ENCODE assay signal across 1 cellular context in the genomic region with DNA sequence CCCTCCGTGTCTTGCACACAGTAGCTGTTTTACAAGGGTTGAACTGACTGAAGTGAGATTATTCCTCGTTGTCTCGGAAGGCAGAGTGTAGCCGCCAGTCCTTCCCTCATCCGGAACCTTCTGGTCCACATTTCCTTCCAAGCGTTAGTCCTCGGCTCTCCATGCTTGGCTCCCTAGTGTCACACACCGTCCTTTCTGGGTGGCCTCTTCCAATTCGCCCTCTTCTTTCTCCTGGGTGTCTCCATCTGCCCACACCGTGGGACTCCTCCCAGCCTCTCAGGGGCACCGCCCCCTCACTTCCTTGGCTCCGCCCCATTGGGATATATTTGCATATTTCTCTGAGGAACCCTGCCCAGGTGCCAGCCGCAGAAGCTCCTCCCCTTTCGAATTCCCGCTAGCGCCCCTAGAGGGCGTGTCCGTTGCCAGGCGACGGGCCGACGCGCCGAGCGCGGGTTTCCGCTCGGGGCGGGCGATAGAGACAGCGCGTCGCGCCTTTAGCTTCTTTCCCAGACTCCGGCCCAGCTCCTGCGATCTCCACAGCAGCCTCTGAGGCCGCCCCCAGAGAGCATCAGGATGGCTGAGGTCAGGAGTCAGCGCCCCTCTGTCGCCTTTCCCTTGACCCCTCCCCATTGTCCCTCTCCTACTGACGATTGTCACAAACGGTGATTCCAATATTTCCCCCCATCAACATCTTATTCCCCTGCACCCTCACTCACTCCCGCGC.
A peak's percentile ranks its signal among the peaks of the same experiment; 100 is the strongest.
TF ChIP-seq lines count a peak whose summit lies in the region.

A gene with protein sequence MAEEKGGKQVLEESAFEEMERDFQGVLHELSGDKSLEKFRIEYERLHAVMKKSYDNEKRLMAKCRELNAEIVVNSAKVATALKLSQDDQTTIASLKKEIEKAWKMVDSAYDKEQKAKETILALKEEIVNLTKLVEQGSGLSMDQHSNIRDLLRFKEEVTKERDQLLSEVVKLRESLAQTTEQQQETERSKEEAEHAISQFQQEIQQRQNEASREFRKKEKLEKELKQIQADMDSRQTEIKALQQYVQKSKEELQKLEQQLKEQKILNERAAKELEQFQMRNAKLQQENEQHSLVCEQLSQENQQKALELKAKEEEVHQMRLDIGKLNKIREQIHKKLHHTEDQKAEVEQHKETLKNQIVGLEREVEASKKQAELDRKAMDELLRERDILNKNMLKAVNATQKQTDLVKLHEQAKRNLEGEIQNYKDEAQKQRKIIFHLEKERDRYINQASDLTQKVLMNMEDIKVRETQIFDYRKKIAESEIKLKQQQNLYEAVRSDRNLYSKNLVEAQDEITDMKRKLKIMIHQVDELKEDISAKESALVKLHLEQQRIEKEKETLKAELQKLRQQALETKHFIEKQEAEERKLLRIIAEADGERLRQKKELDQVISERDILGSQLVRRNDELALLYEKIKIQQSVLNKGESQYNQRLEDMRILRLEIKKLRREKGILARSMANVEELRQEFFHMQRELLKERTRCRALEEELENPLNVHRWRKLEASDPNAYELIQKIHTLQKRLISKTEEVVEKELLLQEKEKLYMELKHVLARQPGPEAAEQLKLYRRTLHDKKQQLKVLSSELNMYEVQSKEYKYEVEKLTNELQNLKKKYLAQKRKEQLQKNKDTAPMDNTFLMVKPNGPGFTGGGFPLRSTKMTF (plus strand): TSS at position 509 of the 724 bp plus-strand sequence. CDS start 65 bp downstream, at position 574.

TF ChIP-seq in HCT116, 20 proteins besides CTCF, POLR2A, EP300 and RAD21 (continued from another document):
- TF ChIP-seq, protein P1, sequence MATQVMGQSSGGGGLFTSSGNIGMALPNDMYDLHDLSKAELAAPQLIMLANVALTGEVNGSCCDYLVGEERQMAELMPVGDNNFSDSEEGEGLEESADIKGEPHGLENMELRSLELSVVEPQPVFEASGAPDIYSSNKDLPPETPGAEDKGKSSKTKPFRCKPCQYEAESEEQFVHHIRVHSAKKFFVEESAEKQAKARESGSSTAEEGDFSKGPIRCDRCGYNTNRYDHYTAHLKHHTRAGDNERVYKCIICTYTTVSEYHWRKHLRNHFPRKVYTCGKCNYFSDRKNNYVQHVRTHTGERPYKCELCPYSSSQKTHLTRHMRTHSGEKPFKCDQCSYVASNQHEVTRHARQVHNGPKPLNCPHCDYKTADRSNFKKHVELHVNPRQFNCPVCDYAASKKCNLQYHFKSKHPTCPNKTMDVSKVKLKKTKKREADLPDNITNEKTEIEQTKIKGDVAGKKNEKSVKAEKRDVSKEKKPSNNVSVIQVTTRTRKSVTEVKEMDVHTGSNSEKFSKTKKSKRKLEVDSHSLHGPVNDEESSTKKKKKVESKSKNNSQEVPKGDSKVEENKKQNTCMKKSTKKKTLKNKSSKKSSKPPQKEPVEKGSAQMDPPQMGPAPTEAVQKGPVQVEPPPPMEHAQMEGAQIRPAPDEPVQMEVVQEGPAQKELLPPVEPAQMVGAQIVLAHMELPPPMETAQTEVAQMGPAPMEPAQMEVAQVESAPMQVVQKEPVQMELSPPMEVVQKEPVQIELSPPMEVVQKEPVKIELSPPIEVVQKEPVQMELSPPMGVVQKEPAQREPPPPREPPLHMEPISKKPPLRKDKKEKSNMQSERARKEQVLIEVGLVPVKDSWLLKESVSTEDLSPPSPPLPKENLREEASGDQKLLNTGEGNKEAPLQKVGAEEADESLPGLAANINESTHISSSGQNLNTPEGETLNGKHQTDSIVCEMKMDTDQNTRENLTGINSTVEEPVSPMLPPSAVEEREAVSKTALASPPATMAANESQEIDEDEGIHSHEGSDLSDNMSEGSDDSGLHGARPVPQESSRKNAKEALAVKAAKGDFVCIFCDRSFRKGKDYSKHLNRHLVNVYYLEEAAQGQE (IDR thresholded peaks at IDR 0.05; ENCODE audit: low read depth) = no peak
- no peak for TF ChIP-seq CBX3 (IDR thresholded peaks at IDR 0.05; ENCODE audit: low read depth)
- TF ChIP-seq EZH2 (IDR thresholded peaks at IDR 0.05) = no peak
- peak; percentile 91 for TF ChIP-seq EGR1 (IDR thresholded peaks at IDR 0.05; ENCODE audit: low read depth)
- TF ChIP-seq POLR2AphosphoS5 (IDR thresholded peaks at IDR 0.05; ENCODE audit: low read depth, low read length) = no peak; the same call in 1 of the 2 replicates
- no peak for TF ChIP-seq ZFX (IDR thresholded peaks at IDR 0.05)
- peak; percentile 38 for TF ChIP-seq YY1 (IDR thresholded peaks at IDR 0.05; ENCODE audit: extremely low read depth, insufficient replicate concordance, low read depth, low read length)
- TF ChIP-seq EZH2phosphoT487 (IDR thresholded peaks at IDR 0.05; ENCODE audit: borderline replicate concordance) = no peak
- no peak for TF ChIP-seq ELF1 (IDR thresholded peaks at IDR 0.05; ENCODE audit: borderline replicate concordance, low read depth)
- TF ChIP-seq FOSL1 (IDR thresholded peaks at IDR 0.05; ENCODE audit: low read depth) = no peak
- TF ChIP-seq, protein P2, sequence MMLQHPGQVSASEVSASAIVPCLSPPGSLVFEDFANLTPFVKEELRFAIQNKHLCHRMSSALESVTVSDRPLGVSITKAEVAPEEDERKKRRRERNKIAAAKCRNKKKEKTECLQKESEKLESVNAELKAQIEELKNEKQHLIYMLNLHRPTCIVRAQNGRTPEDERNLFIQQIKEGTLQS (IDR thresholded peaks at IDR 0.05) = no peak
- TF ChIP-seq SRF (IDR thresholded peaks at IDR 0.05; ENCODE audit: low read depth) = no peak; the same call in 1 of the 2 replicates
- no peak for TF ChIP-seq CEBPB (IDR thresholded peaks at IDR 0.05; ENCODE audit: low read depth)
- no peak for TF ChIP-seq TCF7L2 (IDR thresholded peaks at IDR 0.05; ENCODE audit: borderline replicate concordance, extremely low read depth, insufficient read depth, insufficient read length)
- TF ChIP-seq, protein P3, sequence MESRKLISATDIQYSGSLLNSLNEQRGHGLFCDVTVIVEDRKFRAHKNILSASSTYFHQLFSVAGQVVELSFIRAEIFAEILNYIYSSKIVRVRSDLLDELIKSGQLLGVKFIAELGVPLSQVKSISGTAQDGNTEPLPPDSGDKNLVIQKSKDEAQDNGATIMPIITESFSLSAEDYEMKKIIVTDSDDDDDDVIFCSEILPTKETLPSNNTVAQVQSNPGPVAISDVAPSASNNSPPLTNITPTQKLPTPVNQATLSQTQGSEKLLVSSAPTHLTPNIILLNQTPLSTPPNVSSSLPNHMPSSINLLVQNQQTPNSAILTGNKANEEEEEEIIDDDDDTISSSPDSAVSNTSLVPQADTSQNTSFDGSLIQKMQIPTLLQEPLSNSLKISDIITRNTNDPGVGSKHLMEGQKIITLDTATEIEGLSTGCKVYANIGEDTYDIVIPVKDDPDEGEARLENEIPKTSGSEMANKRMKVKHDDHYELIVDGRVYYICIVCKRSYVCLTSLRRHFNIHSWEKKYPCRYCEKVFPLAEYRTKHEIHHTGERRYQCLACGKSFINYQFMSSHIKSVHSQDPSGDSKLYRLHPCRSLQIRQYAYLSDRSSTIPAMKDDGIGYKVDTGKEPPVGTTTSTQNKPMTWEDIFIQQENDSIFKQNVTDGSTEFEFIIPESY (IDR thresholded peaks at IDR 0.05; ENCODE audit: extremely low read depth, insufficient replicate concordance, low read length) = no peak
- no peak for TF ChIP-seq JUND (IDR thresholded peaks at IDR 0.05)
- TF ChIP-seq ZNF274 (IDR thresholded peaks at IDR 0.05; ENCODE audit: low read depth, low read length) = no peak
